Comparison of ENCODE assay signal across 12 cellular contexts in the genomic region with DNA sequence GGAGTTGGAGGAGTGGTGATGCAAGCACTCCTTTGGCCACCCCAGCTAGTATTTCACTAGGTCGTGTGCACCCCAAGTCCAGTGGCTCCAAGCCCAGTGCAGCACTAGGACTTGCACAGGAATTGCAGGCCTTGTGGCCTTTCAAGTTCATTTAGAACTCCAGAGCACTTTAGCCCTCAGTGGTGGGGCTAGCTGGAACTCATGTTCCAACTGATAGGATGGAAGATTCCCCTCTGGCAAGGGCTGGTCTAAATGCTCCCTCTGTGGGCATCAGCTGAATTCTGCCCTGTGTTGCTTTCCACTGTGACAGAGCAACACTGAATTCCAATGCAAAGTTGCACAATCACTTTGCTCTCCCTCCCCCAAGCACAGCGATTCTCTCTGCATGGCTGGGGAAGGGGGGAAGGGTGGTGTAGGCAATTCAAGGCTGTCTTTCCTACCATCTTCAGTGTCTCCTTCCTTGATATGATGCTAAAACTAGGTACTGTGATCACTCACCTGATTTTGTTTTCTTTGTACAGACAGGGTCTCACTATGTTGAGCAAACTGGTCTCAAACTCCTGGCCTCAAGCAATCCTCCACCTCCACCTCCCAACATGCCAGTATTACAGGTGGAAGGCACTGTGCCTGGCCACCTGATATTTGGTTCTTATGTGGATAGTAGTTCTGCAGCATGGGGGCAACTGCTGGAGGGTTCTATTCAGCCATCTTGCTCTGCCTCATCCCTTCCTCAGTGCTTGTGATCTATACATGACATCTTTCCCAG. TPM values are rescaled to one million over a fixed set of nuclear protein-coding genes. Genes with fewer than 3 reads are reported as not detected.
A peak's percentile ranks its signal among the peaks of the same experiment; 100 is the strongest.
DNase-seq lines count a peak whose midpoint lies in the region; ATAC-seq and TF ChIP-seq lines count a peak whose summit lies in the region.
"Had no signal": no experiment of that assay in that cellular context is flagged by ENCODE, and none has a peak within 500 bp of the region (broad histone marks: within the 10 kb centered on the region; RNA-seq: fewer than 3 reads in every experiment).

No MANE protein-coding gene starts in this region.

- POLR2A ChIA-PET in BJ (lab: Charles Lee), result no interaction called here

- no peaks in the 10 kb centered on the region for H3K36me3 ChIP-seq in BJ (ENCODE audit: control insufficient read depth, insufficient read depth, low read length)

- DNase-seq in BJ (ENCODE audit: low read depth), result no peak
- DNase-seq in MV-4-11 (lab: John Stamatoyannopoulos, UW), result peak; percentile 46
- DNase-seq in fibroblast of peridontal ligament (ENCODE audit: extremely low read depth), result peak; percentile 60
- DNase-seq in omental fat pad (ENCODE audit: low spot score), result no peak
- DNase-seq in activated CD4-positive, CD25-positive, alpha-beta regulatory T cell treated with anti-CD3 and anti-CD28 coated beads, Interleukin-2, amount 50 U/mL, for 72 hours, result no peak
- DNase-seq in NAMALWA (ENCODE audit: low spot score), result no peak
- no peak for DNase-seq in hepatic stellate cell (ENCODE audit: low spot score)
- no peak for DNase-seq in SW480 (ENCODE audit: low spot score)
- DNase-seq: activated CD4-positive, alpha-beta T cell treated with anti-CD3 and anti-CD28 coated beads, Interleukin-2, amount 50 U/mL, for 1 hour; activated naive CD4-positive, alpha-beta T cell treated with anti-CD3 and anti-CD28 coated beads for 36 hours; NCI-H446; SK-N-SH had no signal

- TF ChIP-seq CTCF in BJ (IDR thresholded peaks at IDR 0.05; ENCODE audit: insufficient read depth, low read depth, low read length) (peak; percentile 28), omental fat pad (IDR thresholded peaks at IDR 0.05) (no peak)

- CTCF ChIA-PET in BJ (lab: Yijun Ruan, JAX), result interaction anchor here (0.5 kb wide), 1 partner anchor 14 kb away, joined by 4 read pairs; no protein-coding TSS in a partner anchor

- no peaks in the 10 kb centered on the region for H3K27me3 ChIP-seq in BJ (ENCODE audit: control insufficient read depth, insufficient read depth, low read length)

- ATAC-seq in omental fat pad (ENCODE audit: low FRiP score), result peak; percentile 62

- H3K4me3 ChIP-seq in BJ (ENCODE audit: low read depth, low read length), result no peak overlapping the region

RNA-seq across cellular contexts. Expression of a gene that starts 10.3 kb away (rescaled TPM):
- 5.7 and 9.4 TPM in 2 replicates for polyA plus RNA-seq in BJ (2011; rRNA removed)
- polyA minus RNA-seq in BJ (2011; rRNA and poly(A)+ RNA removed), result 11.4 and 13.5 TPM in 2 replicates
- 10 to 100 TPM; 19.7 to 37.7 (median 27.2) TPM for total RNA-seq in omental fat pad

RNA-seq across cellular contexts. Expression of a gene that starts 59.9 kb away (rescaled TPM):
- 32.0 and 71.8 TPM in 2 replicates for polyA plus RNA-seq in BJ (2011; rRNA removed)
- 18.7 and 19.8 TPM in 2 replicates for polyA minus RNA-seq in BJ (2011; rRNA and poly(A)+ RNA removed)
- total RNA-seq in omental fat pad, result 100 to 1,000 TPM in 3 of 4 donors, 10 to 100 TPM in 1; 64.9 to 185 (median 171) TPM

Comparison
In these comparisons a context has a peak if more than half of its experiments do, and no peak if none do; other contexts are left out.
1. DNase-seq: peak in MV-4-11 (single experiment) and fibroblast of peridontal ligament (single experiment); none in BJ (single experiment), omental fat pad (single experiment), activated CD4-positive, CD25-positive, alpha-beta regulatory T cell treated with anti-CD3 and anti-CD28 coated beads, Interleukin-2, amount 50 U/mL, for 72 hours (single experiment), NAMALWA (single experiment), hepatic stellate cell (single experiment) and SW480 (single experiment).